In the genomic region with DNA sequence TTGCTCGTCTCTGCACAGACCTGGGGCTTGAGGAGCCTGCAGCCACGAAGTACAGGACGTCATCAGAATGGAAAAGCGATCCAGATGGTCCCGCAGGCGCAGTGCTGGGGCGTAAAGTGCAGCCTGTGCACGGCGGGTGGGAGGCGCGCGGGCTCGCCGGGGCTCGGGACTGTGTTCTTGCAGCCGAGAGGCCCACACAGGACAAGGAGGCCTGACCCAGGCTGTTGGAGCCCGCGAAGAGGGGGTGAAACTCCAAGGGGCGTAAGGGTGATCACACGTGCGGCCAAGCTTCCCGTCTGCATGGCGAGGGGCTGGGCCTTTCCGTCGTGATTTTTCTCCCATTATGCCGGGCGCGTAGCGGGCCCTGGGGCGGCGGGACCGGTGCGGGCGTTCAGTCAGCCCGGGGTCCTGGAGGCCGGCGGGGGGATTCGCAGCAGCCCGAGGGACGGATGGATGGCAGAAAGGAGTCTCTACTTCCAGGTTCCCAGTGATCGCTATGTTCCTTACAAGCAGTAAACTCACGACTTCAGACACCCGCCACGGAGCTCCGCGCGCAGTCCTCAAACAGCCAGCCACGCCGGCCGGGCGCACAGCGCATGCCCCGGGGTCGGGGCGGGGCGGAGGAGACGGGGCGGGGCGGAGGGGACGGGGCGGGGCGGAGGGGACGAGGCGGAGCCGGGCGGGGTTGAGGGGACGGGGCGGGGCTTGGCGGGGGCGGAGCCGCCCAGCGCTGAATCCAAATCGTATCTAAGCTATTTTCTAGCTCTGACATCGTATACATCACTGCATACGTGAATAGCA, we compare ENCODE assay signal across 8 cellular contexts.
DNase-seq lines count a peak whose midpoint lies in the region; ATAC-seq lines count a peak whose summit lies in the region.

No MANE protein-coding gene starts in this region.

- peak; percentile 74 to 81 (median 76) for DNase-seq in CD4-positive, alpha-beta memory T cell
- DNase-seq in H4 (ENCODE audit: low spot score) (peak; percentile 71), NCI-H2171 (lab: John Stamatoyannopoulos, UW) (peak; percentile 81), cerebellar cortex (ENCODE audit: low spot score) (peak; percentile 86), kidney glomerular epithelial cell (lab: John Stamatoyannopoulos, UW) (peak; percentile 76)
- peak; percentile 77 for DNase-seq in activated CD4-positive, CD25-positive, alpha-beta regulatory T cell treated with anti-CD3 and anti-CD28 coated beads, Interleukin-2, amount 50 U/mL, for 72 hours
- DNase-seq in stimulated activated CD4-positive, alpha-beta T cell treated with anti-CD3 and anti-CD28 coated beads, Interleukin-15, amount 100 ng/mL, for 1 hour (ENCODE audit: low read depth in 1 of 2, low spot score in 1 of 2) = peak; percentile 72 to 81

- H3K27me3 ChIP-seq in CD4-positive, alpha-beta memory T cell (ENCODE audit: insufficient read depth, low read length) = no peaks in the 10 kb centered on the region

- H3K36me3 ChIP-seq in CD4-positive, alpha-beta memory T cell (ENCODE audit: insufficient read depth, low read length) = no peaks in the 10 kb centered on the region

- intact Hi-C loops in CD4-positive, alpha-beta memory T cell (cut with micrococcal nuclease) = loop anchor here (1.0 to 10.0 kb wide), 3 partner anchors 269 to 1396 kb away; a partner anchor contains a TSS

- H3K27ac ChIP-seq in CD4-positive, alpha-beta memory T cell (ENCODE audit: low read depth, low read length) = peak overlapping the region; percentile 34

- peaks cover 13 to 17% of the 10 kb centered on the region in 2 donors for H3K27me3 Mint-ChIP-seq in CD4-positive, alpha-beta memory T cell

- H3K9me3 Mint-ChIP-seq in CD4-positive, alpha-beta memory T cell = peaks cover 2 to 28% (median 15%) of the 10 kb centered on the region in 8 donors

- no peaks in the 10 kb centered on the region for H3K9me3 ChIP-seq in CD4-positive, alpha-beta memory T cell (ENCODE audit: control insufficient read depth in 1 of 2, low read length in 2 of 2)

- peaks cover 18% of the 10 kb centered on the region for H3K4me1 ChIP-seq in CD4-positive, alpha-beta memory T cell (ENCODE audit: insufficient read depth, low read length)

- H3K27ac Mint-ChIP-seq in CD4-positive, alpha-beta memory T cell = peak overlapping the region in 5 of 7 donors; percentile 34 to 61 (median 50)

- CTCF ChIA-PET in CD4-positive, alpha-beta memory T cell (lab: Charles Lee; ENCODE audit: partially characterized antibody) = interaction anchor here (3.2 kb wide), 1 partner anchor 38 kb away, joined by 14 read pairs; no protein-coding TSS in a partner anchor

- POLR2A ChIA-PET in CD4-positive, alpha-beta memory T cell (lab: Charles Lee; ENCODE audit: partially characterized antibody) = interaction anchor here (0.8 to 1.4 kb wide), 3 partner anchors 275 to 510 kb away, joined by 3 to 7 read pairs (median 3); a partner anchor contains a TSS

- no peak for ATAC-seq in HG02763 (IDR thresholded peaks at IDR 0.05; ENCODE audit: unreplicated experiment)

- H3K4me3 Mint-ChIP-seq in CD4-positive, alpha-beta memory T cell = peak overlapping the region; percentile 83 to 92 (median 88)

- H3K36me3 Mint-ChIP-seq in CD4-positive, alpha-beta memory T cell = peaks cover 4% of the 10 kb centered on the region in 2 donors

- peaks cover 11 to 33% (median 20%) of the 10 kb centered on the region in 4 donors for H3K4me1 Mint-ChIP-seq in CD4-positive, alpha-beta memory T cell

- peak overlapping the region in 1 of 2 donors; percentile 73 for H3K4me3 ChIP-seq in CD4-positive, alpha-beta memory T cell (ENCODE audit: low read length in 2 of 2)
